In the genomic region with DNA sequence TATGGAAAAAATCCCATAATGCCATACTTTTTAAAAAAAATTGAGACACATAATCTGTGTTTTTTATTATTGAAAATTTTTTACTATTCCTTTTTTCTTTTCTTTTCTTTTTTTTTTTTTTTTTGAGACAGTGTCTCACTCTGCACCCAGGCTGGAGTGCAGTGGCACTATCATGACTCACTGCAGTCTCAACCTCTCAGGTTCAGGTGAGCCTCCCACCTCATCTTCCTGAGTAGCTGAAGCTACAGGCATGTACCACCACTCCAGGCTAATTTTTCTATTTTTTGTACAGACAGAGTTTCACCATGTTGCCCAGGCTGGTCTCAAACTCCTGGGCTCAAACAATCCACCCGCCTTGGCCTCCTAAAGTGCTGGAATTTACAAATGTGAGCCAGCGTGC, we compare ENCODE assay signal across 20 cellular contexts.
DNase-seq lines count a peak whose midpoint lies in the region; ATAC-seq, FAIRE-seq and TF ChIP-seq lines count a peak whose summit lies in the region.
"Had no signal": no experiment of that assay in that cellular context is flagged by ENCODE, and none has a peak within 500 bp of the region (broad histone marks: within the 10 kb centered on the region; RNA-seq: fewer than 3 reads in every experiment).

No MANE protein-coding gene starts in this region.

- no peak for ATAC-seq in HG03457 (IDR thresholded peaks at IDR 0.05; ENCODE audit: unreplicated experiment)
- ATAC-seq in stimulated activated naive B cell treated with anti-CD40 and anti-IgM and Interleukin-4, amounts not matched to agents 10 μg/mL and 1 μg/mL and 100 μg/mL, for 72 hours (replicated peaks) = no peak
- ATAC-seq: A549, HCT116 had no signal

- H2BK15ac ChIP-seq in mesenchymal stem cell (ENCODE audit: low read depth, poor library complexity, severe bottlenecking) = no peak overlapping the region

- no peak overlapping the region for H3K9ac ChIP-seq in kidney (ENCODE audit: low read length in 2 of 2)
- no peak overlapping the region for H3K9ac ChIP-seq in mesenchymal stem cell (ENCODE audit: low read length)

- H2BK5ac ChIP-seq in mesenchymal stem cell (ENCODE audit: low read depth, low read length, poor library complexity, severe bottlenecking) = no peak overlapping the region

- H3K9me3 ChIP-seq in kidney (ENCODE audit: control insufficient read depth in 1 of 2, low read length in 2 of 2) = no peaks in the 10 kb centered on the region
- H3K9me3 ChIP-seq in mesenchymal stem cell (ENCODE audit: control insufficient read depth, low read length) = no peaks in the 10 kb centered on the region
- H3K9me3 ChIP-seq: A549, Caco-2 had no signal

- H3K4me1 ChIP-seq in kidney (ENCODE audit: control insufficient read depth in 1 of 2, insufficient read depth in 1 of 2, low read depth in 1 of 2, low read length in 2 of 2) (no peaks in the 10 kb centered on the region), mesenchymal stem cell (ENCODE audit: control insufficient read depth, insufficient read depth, low read depth, low read length) (no peaks in the 10 kb centered on the region)
- H3K4me1 ChIP-seq: A549, Caco-2 had no signal

- no peak overlapping the region for H4K91ac ChIP-seq in mesenchymal stem cell (ENCODE audit: low read length)

- H2AFZ ChIP-seq in mesenchymal stem cell (ENCODE audit: low read depth, low read length) = no peak overlapping the region

- no peak overlapping the region for H3K18ac ChIP-seq in mesenchymal stem cell (ENCODE audit: low read depth in 1 of 2, low read length in 2 of 2)

- H3K4me1 Mint-ChIP-seq in stimulated activated naive B cell treated with anti-CD40 and anti-IgM and Interleukin-4, amounts not matched to agents 10 μg/mL and 1 μg/mL and 100 μg/mL, for 72 hours = no peaks in the 10 kb centered on the region

- H3K4me2 ChIP-seq in mesenchymal stem cell (ENCODE audit: low read length, poor library complexity, severe bottlenecking) = no peak overlapping the region
- H3K4me2 ChIP-seq: A549 had no signal

- H3K36me3 ChIP-seq in bronchial epithelial cell (ENCODE audit: control insufficient read depth, insufficient read depth, low read length) (no peaks in the 10 kb centered on the region), kidney (ENCODE audit: control insufficient read depth in 1 of 2, insufficient read depth in 2 of 2, low read length in 2 of 2) (no peaks in the 10 kb centered on the region), mesenchymal stem cell (ENCODE audit: control insufficient read depth in 1 of 2, insufficient read depth in 2 of 2, low read depth in 1 of 2, low read length in 2 of 2) (no peaks in the 10 kb centered on the region)

- no peak overlapping the region for H2AK5ac ChIP-seq in mesenchymal stem cell (ENCODE audit: low read length, severe bottlenecking)

- H3K27ac ChIP-seq in kidney (ENCODE audit: low read depth in 2 of 2, low read length in 2 of 2) = no peak overlapping the region
- no peak overlapping the region for H3K27ac ChIP-seq in mesenchymal stem cell (ENCODE audit: low read length, poor library complexity, severe bottlenecking)
- H3K27ac ChIP-seq: 22Rv1, A549, C4-2B had no signal

- no peak overlapping the region for H3K27ac Mint-ChIP-seq in stimulated activated naive B cell treated with anti-CD40 and anti-IgM and Interleukin-4, amounts not matched to agents 10 μg/mL and 1 μg/mL and 100 μg/mL, for 72 hours
- H3K27ac Mint-ChIP-seq: CD4-positive, alpha-beta T cell; HFFc6 had no signal

- 100% methylated on average over 1 of the region's 2 CpGs for WGBS in mesenchymal stem cell

- peaks cover 0 to 3% of the 10 kb centered on the region in 2 donors for H3K9me3 Mint-ChIP-seq in stimulated activated naive B cell treated with anti-CD40 and anti-IgM and Interleukin-4, amounts not matched to agents 10 μg/mL and 1 μg/mL and 100 μg/mL, for 72 hours
- H3K9me3 Mint-ChIP-seq: CD4-positive, alpha-beta T cell; HFFc6 had no signal

- H4K8ac ChIP-seq in mesenchymal stem cell (ENCODE audit: low read length) = no peak overlapping the region

- no peaks in the 10 kb centered on the region for H3K79me1 ChIP-seq in mesenchymal stem cell (replicated peaks; ENCODE audit: low read length, poor library complexity, severe bottlenecking)

- H2BK120ac ChIP-seq in mesenchymal stem cell (ENCODE audit: low read depth, low read length) = no peak overlapping the region

- H2BK12ac ChIP-seq in mesenchymal stem cell (ENCODE audit: low read length in 2 of 2) = no peak overlapping the region

- DNase-seq in DMS53 (lab: John Stamatoyannopoulos, UW) = peak; percentile 10
- no peak for DNase-seq in DMS53 treated with DMSO at 0.1 percent for 48 hours (lab: John Stamatoyannopoulos, UW; ENCODE audit: unreplicated experiment)
- DNase-seq in bronchial epithelial cell (ENCODE audit: low read depth) = peak; percentile 53
- DNase-seq in kidney = no peak
- no peak for DNase-seq in mesenchymal stem cell
- DNase-seq in stimulated activated naive B cell treated with anti-CD40 and anti-IgM and Interleukin-4, amounts not matched to agents 10 μg/mL and 1 μg/mL and 100 μg/mL, for 72 hours = no peak
- DNase-seq: AML-193; Caco-2; CD4-positive, alpha-beta T cell; DMS79 treated with DMSO at 0.1 percent for 48 hours; GF-D8; GOT3; H7; HFFc6 had no signal

- H3K27me3 Mint-ChIP-seq in stimulated activated naive B cell treated with anti-CD40 and anti-IgM and Interleukin-4, amounts not matched to agents 10 μg/mL and 1 μg/mL and 100 μg/mL, for 72 hours = no peaks in the 10 kb centered on the region
- H3K27me3 Mint-ChIP-seq: CD4-positive, alpha-beta T cell had no signal

- H3K4me3 ChIP-seq in bronchial epithelial cell (ENCODE audit: low read depth, low read length) (no peak overlapping the region), kidney (ENCODE audit: low read length in 2 of 2) (no peak overlapping the region), mesenchymal stem cell (ENCODE audit: insufficient read depth in 1 of 2, low read depth in 1 of 2, low read length in 2 of 2) (no peak overlapping the region)
- H3K4me3 ChIP-seq: A549 had no signal

- intact Hi-C loops in kidney (cut with DNase I) = no loop called here

- TF ChIP-seq CTCF in bronchial epithelial cell (IDR thresholded peaks at IDR 0.05; ENCODE audit: insufficient read depth, low read length, severe bottlenecking) (no peak), kidney (IDR thresholded peaks at IDR 0.05; ENCODE audit: borderline replicate concordance, extremely low read depth, insufficient read depth) (no peak)

- H3K4ac ChIP-seq in mesenchymal stem cell (ENCODE audit: low read depth in 1 of 2, low read length in 2 of 2) = no peak overlapping the region

- no peak overlapping the region for H3K4me3 Mint-ChIP-seq in stimulated activated naive B cell treated with anti-CD40 and anti-IgM and Interleukin-4, amounts not matched to agents 10 μg/mL and 1 μg/mL and 100 μg/mL, for 72 hours
- H3K4me3 Mint-ChIP-seq: CD4-positive, alpha-beta T cell; HFFc6 had no signal

- FAIRE-seq in bronchial epithelial cell (lab: Jason Lieb, UNC) (no peak), kidney (lab: Jason Lieb, UNC) (peak; percentile 29)
- FAIRE-seq: A549, D721Med had no signal

- H3K27me3 ChIP-seq in bronchial epithelial cell (ENCODE audit: control insufficient read depth, insufficient read depth, low read length) (no peaks in the 10 kb centered on the region), mesenchymal stem cell (ENCODE audit: control insufficient read depth in 1 of 2, insufficient read depth in 1 of 2, low read length in 2 of 2) (no peaks in the 10 kb centered on the region)

- H3K23ac ChIP-seq in mesenchymal stem cell (ENCODE audit: low read length in 2 of 2) = no peak overlapping the region

- H3K36me3 Mint-ChIP-seq in stimulated activated naive B cell treated with anti-CD40 and anti-IgM and Interleukin-4, amounts not matched to agents 10 μg/mL and 1 μg/mL and 100 μg/mL, for 72 hours = peaks cover 7 to 12% of the 10 kb centered on the region in 2 donors

- H3K14ac ChIP-seq in mesenchymal stem cell (ENCODE audit: low read length in 2 of 2) = no peak overlapping the region

Comparison
In these comparisons a context has a peak if more than half of its experiments do, and no peak if none do; other contexts are left out.
1. DNase-seq: peak in DMS53 (single experiment) and bronchial epithelial cell (single experiment); none in DMS53 treated with DMSO at 0.1 percent for 48 hours (single experiment), kidney (single experiment), mesenchymal stem cell (single experiment) and stimulated activated naive B cell treated with anti-CD40 and anti-IgM and Interleukin-4, amounts not matched to agents 10 μg/mL and 1 μg/mL and 100 μg/mL, for 72 hours (single experiment).